ENCODE assay signal across 1 cellular context in genomic region chr15:40241305-40242215, GRCh38.
TF ChIP-seq lines count a peak whose summit lies in the region.

No MANE protein-coding gene starts in this region.

TF ChIP-seq in neural cell, 6 proteins besides CTCF, POLR2A, EP300 and RAD21 (continued from another document):
- TF ChIP-seq TAF1 (IDR thresholded peaks at IDR 0.05; ENCODE audit: low read depth), result no peak
- no peak for TF ChIP-seq REST (IDR thresholded peaks at IDR 0.05; ENCODE audit: borderline replicate concordance)
- TF ChIP-seq SMC3 (conservative IDR thresholded peaks at IDR 0.05; ENCODE audit: poor library complexity), result no peak
- TF ChIP-seq EZH2 (IDR thresholded peaks at IDR 0.05; ENCODE audit: borderline replicate concordance, insufficient read depth, low read length, poor library complexity, severe bottlenecking), result no peak
